In the genomic region with DNA sequence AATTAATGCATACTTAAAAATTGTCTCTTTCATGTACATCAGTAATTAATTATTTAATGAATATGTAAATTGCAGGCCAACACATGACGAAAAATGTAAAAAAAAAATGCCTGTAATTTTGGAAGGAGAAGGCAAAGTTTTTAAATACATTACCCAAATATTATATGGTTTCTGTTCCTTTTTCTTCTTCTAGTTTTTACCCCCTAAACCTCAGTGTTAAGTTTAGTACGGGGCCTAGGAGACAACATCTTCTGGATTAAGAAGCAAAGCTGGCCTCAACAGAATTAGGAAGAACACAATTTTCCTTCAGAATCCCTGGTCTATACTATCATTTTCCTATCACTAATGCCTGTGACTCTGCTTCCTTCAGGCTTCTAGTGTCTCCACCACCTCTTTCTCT, we compare ENCODE assay signal across 31 cellular contexts.
"Had no signal": no experiment of that assay in that cellular context is flagged by ENCODE, and none has a peak within 500 bp of the region (broad histone marks: within the 10 kb centered on the region; RNA-seq: fewer than 3 reads in every experiment).

No MANE protein-coding gene starts in this region.

- H3K4me2 ChIP-seq: KMS-11 had no signal

- DNase-seq: activated CD4-positive, alpha-beta memory T cell treated with anti-CD3 and anti-CD28 coated beads, Interleukin-2, amount 10 ng/mL, durations not matched to agents 7 days and 5 days; activated CD4-positive, alpha-beta T cell treated with anti-CD3 and anti-CD28 coated beads for 1 hour; activated CD4-positive, alpha-beta T cell treated with anti-CD3 and anti-CD28 coated beads for 48 hours; activated CD4-positive, CD25-positive, alpha-beta regulatory T cell; activated gamma-delta T cell; activated naive CD4-positive, alpha-beta T cell treated with Interleukin-2 at 50 U/mL for 16 hours; activated naive CD8-positive, alpha-beta T cell treated with anti-CD3 and anti-CD28 coated beads, Interleukin-2, amount 10 ng/mL, durations not matched to agents 7 days and 5 days; activated T-cell treated with anti-CD3 and anti-CD28 coated beads, Interleukin-2, amount 50 U/mL, for 1 hour; activated T-cell treated with anti-CD3 and anti-CD28 coated beads, Interleukin-2, amount 50 U/mL, for 72 hours; amygdala; NCI-H1105; NCI-H1417 treated with DMSO at 0.1 percent for 48 hours; NCI-H187 treated with DMSO at 0.1 percent for 48 hours; NCI-H2081; NCI-H2171 treated with DMSO at 0.1 percent for 48 hours; NCI-H2227 treated with DMSO at 0.1 percent for 48 hours; NCI-H446; NCI-H524; PC-3; Peyer's patch; RPMI8226; SHP77 treated with DMSO at 0.1 percent for 48 hours; SW 1271; T-helper 1 cell; T-helper 2 cell; T-helper 9 cell; WERI-Rb-1 had no signal

- ATAC-seq: activated T-cell treated with anti-CD3 and anti-CD28 coated beads, Interleukin-2, amount 50 U/mL, for 72 hours; activated T-helper 17 cell treated with anti-CD3 and anti-CD28 coated beads, Interleukin-2, amount 50 U/mL, for 72 hours; PC-3 had no signal

- H3K9ac ChIP-seq: KMS-11 had no signal

- H3K9me3 ChIP-seq: ascending aorta, Peyer's patch had no signal

- H3K36me3 ChIP-seq: ascending aorta, cardiac muscle cell, Peyer's patch, WERI-Rb-1 had no signal

- H3K27me3 ChIP-seq: ascending aorta, cardiac muscle cell, Peyer's patch had no signal

- H3K27ac ChIP-seq: ascending aorta, cardiac muscle cell, KMS-11, Peyer's patch, WERI-Rb-1 had no signal

- H3K4me3 ChIP-seq: ascending aorta, cardiac muscle cell, Peyer's patch had no signal

- H3K4me1 ChIP-seq: ascending aorta, Peyer's patch had no signal
